Comparison of ENCODE assay signal across 1 cellular context in the genomic region with DNA sequence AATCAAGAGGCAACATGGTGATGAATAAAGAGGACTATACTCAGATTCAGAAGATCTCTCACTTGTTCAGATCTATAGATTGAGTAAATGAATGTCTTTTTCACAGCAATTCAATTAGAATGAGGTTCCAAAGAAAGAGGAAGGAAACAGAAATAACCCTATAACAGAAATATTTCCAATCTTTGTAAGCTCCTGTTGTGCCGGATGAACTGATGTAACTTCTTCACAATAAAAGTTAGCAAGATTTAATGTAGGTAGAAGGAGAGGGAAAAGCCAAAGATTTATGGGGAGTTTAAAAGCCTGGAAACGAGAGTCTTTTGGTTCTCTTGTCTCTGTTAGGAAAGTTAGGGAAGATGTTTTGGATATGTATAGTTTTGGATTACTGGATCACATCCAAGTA.
TF ChIP-seq lines count a peak whose summit lies in the region.

No MANE protein-coding gene starts in this region.

TF ChIP-seq in GM23338, 12 proteins besides CTCF, POLR2A, EP300 and RAD21 (continued from another document):
- TF ChIP-seq, protein P1, sequence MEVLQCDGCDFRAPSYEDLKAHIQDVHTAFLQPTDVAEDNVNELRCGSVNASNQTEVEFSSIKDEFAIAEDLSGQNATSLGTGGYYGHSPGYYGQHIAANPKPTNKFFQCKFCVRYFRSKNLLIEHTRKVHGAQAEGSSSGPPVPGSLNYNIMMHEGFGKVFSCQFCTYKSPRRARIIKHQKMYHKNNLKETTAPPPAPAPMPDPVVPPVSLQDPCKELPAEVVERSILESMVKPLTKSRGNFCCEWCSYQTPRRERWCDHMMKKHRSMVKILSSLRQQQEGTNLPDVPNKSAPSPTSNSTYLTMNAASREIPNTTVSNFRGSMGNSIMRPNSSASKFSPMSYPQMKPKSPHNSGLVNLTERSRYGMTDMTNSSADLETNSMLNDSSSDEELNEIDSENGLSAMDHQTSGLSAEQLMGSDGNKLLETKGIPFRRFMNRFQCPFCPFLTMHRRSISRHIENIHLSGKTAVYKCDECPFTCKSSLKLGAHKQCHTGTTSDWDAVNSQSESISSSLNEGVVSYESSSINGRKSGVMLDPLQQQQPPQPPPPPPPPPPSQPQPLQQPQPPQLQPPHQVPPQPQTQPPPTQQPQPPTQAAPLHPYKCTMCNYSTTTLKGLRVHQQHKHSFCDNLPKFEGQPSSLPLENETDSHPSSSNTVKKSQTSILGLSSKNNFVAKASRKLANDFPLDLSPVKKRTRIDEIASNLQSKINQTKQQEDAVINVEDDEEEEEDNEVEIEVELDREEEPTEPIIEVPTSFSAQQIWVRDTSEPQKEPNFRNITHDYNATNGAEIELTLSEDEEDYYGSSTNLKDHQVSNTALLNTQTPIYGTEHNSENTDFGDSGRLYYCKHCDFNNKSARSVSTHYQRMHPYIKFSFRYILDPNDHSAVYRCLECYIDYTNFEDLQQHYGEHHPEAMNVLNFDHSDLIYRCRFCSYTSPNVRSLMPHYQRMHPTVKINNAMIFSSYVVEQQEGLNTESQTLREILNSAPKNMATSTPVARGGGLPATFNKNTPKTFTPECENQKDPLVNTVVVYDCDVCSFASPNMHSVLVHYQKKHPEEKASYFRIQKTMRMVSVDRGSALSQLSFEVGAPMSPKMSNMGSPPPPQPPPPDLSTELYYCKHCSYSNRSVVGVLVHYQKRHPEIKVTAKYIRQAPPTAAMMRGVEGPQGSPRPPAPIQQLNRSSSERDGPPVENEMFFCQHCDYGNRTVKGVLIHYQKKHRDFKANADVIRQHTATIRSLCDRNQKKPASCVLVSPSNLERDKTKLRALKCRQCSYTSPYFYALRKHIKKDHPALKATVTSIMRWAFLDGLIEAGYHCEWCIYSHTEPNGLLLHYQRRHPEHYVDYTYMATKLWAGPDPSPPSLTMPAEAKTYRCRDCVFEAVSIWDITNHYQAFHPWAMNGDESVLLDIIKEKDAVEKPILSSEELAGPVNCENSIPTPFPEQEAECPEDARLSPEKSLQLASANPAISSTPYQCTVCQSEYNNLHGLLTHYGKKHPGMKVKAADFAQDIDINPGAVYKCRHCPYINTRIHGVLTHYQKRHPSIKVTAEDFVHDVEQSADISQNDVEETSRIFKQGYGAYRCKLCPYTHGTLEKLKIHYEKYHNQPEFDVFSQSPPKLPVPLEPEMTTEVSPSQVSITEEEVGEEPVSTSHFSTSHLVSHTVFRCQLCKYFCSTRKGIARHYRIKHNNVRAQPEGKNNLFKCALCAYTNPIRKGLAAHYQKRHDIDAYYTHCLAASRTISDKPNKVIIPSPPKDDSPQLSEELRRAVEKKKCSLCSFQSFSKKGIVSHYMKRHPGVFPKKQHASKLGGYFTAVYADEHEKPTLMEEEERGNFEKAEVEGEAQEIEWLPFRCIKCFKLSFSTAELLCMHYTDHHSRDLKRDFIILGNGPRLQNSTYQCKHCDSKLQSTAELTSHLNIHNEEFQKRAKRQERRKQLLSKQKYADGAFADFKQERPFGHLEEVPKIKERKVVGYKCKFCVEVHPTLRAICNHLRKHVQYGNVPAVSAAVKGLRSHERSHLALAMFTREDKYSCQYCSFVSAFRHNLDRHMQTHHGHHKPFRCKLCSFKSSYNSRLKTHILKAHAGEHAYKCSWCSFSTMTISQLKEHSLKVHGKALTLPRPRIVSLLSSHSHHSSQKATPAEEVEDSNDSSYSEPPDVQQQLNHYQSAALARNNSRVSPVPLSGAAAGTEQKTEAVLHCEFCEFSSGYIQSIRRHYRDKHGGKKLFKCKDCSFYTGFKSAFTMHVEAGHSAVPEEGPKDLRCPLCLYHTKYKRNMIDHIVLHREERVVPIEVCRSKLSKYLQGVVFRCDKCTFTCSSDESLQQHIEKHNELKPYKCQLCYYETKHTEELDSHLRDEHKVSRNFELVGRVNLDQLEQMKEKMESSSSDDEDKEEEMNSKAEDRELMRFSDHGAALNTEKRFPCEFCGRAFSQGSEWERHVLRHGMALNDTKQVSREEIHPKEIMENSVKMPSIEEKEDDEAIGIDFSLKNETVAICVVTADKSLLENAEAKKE (CRISPR knock-in tag; IDR thresholded peaks at IDR 0.05), result no peak
- no peak for TF ChIP-seq STAT1 (IDR thresholded peaks at IDR 0.05; ENCODE audit: unreplicated experiment)
- TF ChIP-seq CREB1 (CRISPR knock-in tag; IDR thresholded peaks at IDR 0.05; ENCODE audit: low read depth), result no peak
- TF ChIP-seq ZNF114 (CRISPR knock-in tag; IDR thresholded peaks at IDR 0.05), result no peak
- no peak for TF ChIP-seq NANOG (IDR thresholded peaks at IDR 0.05; ENCODE audit: borderline replicate concordance)
